In genomic region chr10:72490951-72491350, GRCh38 we compare ENCODE assay signal across 27 cellular contexts.
DNase-seq lines count a peak whose midpoint lies in the region; ATAC-seq and TF ChIP-seq lines count a peak whose summit lies in the region.
"Had no signal": no experiment of that assay in that cellular context is flagged by ENCODE, and none has a peak within 500 bp of the region (broad histone marks: within the 10 kb centered on the region; RNA-seq: fewer than 3 reads in every experiment).

No MANE protein-coding gene starts in this region.

- H3K4me3 ChIP-seq in NB4 (ENCODE audit: low read depth, low read length) (no peak overlapping the region), choroid plexus epithelial cell (ENCODE audit: low read depth, low read length) (no peak overlapping the region), spleen (no peak overlapping the region)
- H3K4me3 ChIP-seq: body of pancreas, coronary artery, gastroesophageal sphincter, MG63, mucosa of descending colon, sigmoid colon, SJSA1, upper lobe of right lung had no signal

- no peaks in the 10 kb centered on the region for H3K27me3 ChIP-seq in spleen (replicated peaks in 1 of 7)
- H3K27me3 ChIP-seq: body of pancreas, gastroesophageal sphincter, MG63, sigmoid colon, SJSA1, upper lobe of right lung had no signal

- no peak for ATAC-seq in GM18498 (IDR thresholded peaks at IDR 0.05; ENCODE audit: unreplicated experiment)
- no peak for ATAC-seq in activated naive CD8-positive, alpha-beta T cell treated with anti-CD3 and anti-CD28 coated beads, Interleukin-2, amount 50 U/mL, for 24 hours
- ATAC-seq: body of pancreas, gastroesophageal sphincter, mucosa of descending colon, upper lobe of right lung had no signal

- peaks cover 0 to under 1% (median 0%) of the 10 kb centered on the region in 6 donors for H3K4me1 ChIP-seq in spleen
- H3K4me1 ChIP-seq: body of pancreas, gastroesophageal sphincter, sigmoid colon, SJSA1, upper lobe of right lung had no signal

- no peaks in the 10 kb centered on the region for H3K9me3 ChIP-seq in spleen
- H3K9me3 ChIP-seq: body of pancreas, gastroesophageal sphincter, MG63, mucosa of descending colon, sigmoid colon, SJSA1, upper lobe of right lung had no signal

- DNase-seq in CD14-positive monocyte (ENCODE audit: low spot score), result no peak
- DNase-seq in NB4 (ENCODE audit: low read depth), result peak; percentile 81
- peak; percentile 56 for DNase-seq in choroid plexus epithelial cell (ENCODE audit: low read depth)
- DNase-seq in mesothelial cell of epicardium (ENCODE audit: low spot score in 2 of 2, unreplicated experiment in 2 of 2), result no peak
- DNase-seq in spleen, result no peak
- DNase-seq in effector CD8-positive, alpha-beta T cell (lab: John Stamatoyannopoulos, UW), result no peak
- no peak for DNase-seq in activated naive CD8-positive, alpha-beta T cell treated with anti-CD3 and anti-CD28 coated beads, Interleukin-2, amount 50 U/mL, for 24 hours
- DNase-seq: activated CD4-positive, alpha-beta T cell treated with anti-CD3 and anti-CD28 coated beads, Interleukin-2, amount 50 U/mL, for 1 hour; body of pancreas; CD4-positive, alpha-beta memory T cell; DMS153; hypothalamus; MG63; mucosa of descending colon; NCI-H1930; NCI-H2227 treated with DMSO at 0.1 percent for 48 hours; NCI-H774; sigmoid colon; upper lobe of right lung had no signal

- H3K27me3 Mint-ChIP-seq in CD14-positive monocyte (ENCODE audit: low read depth in 3 of 3) (peaks cover 0 to 4% (median 3%) of the 10 kb centered on the region in 3 donors), mesothelial cell of epicardium (ENCODE audit: low read depth) (no peaks in the 10 kb centered on the region)
- H3K27me3 Mint-ChIP-seq in activated naive CD8-positive, alpha-beta T cell treated with anti-CD3 and anti-CD28 coated beads, Interleukin-2, amount 50 U/mL, for 24 hours, result no peaks in the 10 kb centered on the region
- H3K27me3 Mint-ChIP-seq: activated naive CD8-positive, alpha-beta T cell; CD4-positive, alpha-beta memory T cell had no signal

- H3K4me3 Mint-ChIP-seq in CD14-positive monocyte (peak overlapping the region; percentile 31 to 75), mesothelial cell of epicardium (no peak overlapping the region)
- no peak overlapping the region for H3K4me3 Mint-ChIP-seq in activated naive CD8-positive, alpha-beta T cell treated with anti-CD3 and anti-CD28 coated beads, Interleukin-2, amount 50 U/mL, for 24 hours
- H3K4me3 Mint-ChIP-seq: activated naive CD8-positive, alpha-beta T cell; activated T-helper 1 cell treated with anti-CD3 and anti-CD28 coated beads, Interleukin-12 subunit alpha, Interleukin-12 subunit beta, Interleukin-2, Interleukin-4 antibody, amounts not matched to agents 30 ng/mL and 10 ng/mL and 1 ng/mL, durations not matched to agents 14 hours and 24 hours and 36 hours; CD4-positive, alpha-beta memory T cell; T-helper 1 cell treated with Interleukin-12 subunit alpha and Interleukin-12 subunit beta and Interleukin-4 antibody, amounts not matched to agents 30 μg/mL and 1 μg/mL, for 36 hours had no signal

- intact Hi-C loops in CD14-positive monocyte (cut with micrococcal nuclease) (no loop called here), spleen (cut with DNase I; ENCODE audit: low total_unique reads) (no loop called here)

- H3K36me3 Mint-ChIP-seq in CD14-positive monocyte (peaks cover 21 to 23% of the 10 kb centered on the region in 2 donors), mesothelial cell of epicardium (peaks cover 2% of the 10 kb centered on the region)
- peaks cover 1% of the 10 kb centered on the region for H3K36me3 Mint-ChIP-seq in activated naive CD8-positive, alpha-beta T cell treated with anti-CD3 and anti-CD28 coated beads, Interleukin-2, amount 50 U/mL, for 24 hours (ENCODE audit: low read depth)

- 70 to 88% (median 71%) methylated on average over 4 of the region's 4 CpGs for WGBS in spleen, 5 donors

- H3K9me3 Mint-ChIP-seq in CD14-positive monocyte, result no peaks in the 10 kb centered on the region
- no peaks in the 10 kb centered on the region for H3K9me3 Mint-ChIP-seq in mesothelial cell of epicardium
- H3K9me3 Mint-ChIP-seq in activated naive CD8-positive, alpha-beta T cell treated with anti-CD3 and anti-CD28 coated beads, Interleukin-2, amount 50 U/mL, for 24 hours, result no peaks in the 10 kb centered on the region
- H3K9me3 Mint-ChIP-seq: activated T-helper 1 cell treated with anti-CD3 and anti-CD28 coated beads, Interleukin-12 subunit alpha, Interleukin-12 subunit beta, Interleukin-2, Interleukin-4 antibody, amounts not matched to agents 30 ng/mL and 10 ng/mL and 1 ng/mL, durations not matched to agents 14 hours and 24 hours and 36 hours; CD4-positive, alpha-beta memory T cell; T-helper 1 cell treated with Interleukin-12 subunit alpha and Interleukin-12 subunit beta and Interleukin-4 antibody, amounts not matched to agents 30 μg/mL and 1 μg/mL, for 36 hours had no signal

- H3K27ac Mint-ChIP-seq in CD14-positive monocyte (peak overlapping the region; percentile 55 to 90 (median 79)), mesothelial cell of epicardium (peak overlapping the region; percentile 40)
- no peak overlapping the region for H3K27ac Mint-ChIP-seq in activated naive CD8-positive, alpha-beta T cell treated with anti-CD3 and anti-CD28 coated beads, Interleukin-2, amount 50 U/mL, for 24 hours
- H3K27ac Mint-ChIP-seq: activated naive CD8-positive, alpha-beta T cell; activated T-helper 1 cell treated with anti-CD3 and anti-CD28 coated beads, Interleukin-12 subunit alpha, Interleukin-12 subunit beta, Interleukin-2, Interleukin-4 antibody, amounts not matched to agents 30 ng/mL and 10 ng/mL and 1 ng/mL, durations not matched to agents 14 hours and 24 hours and 36 hours; CD4-positive, alpha-beta memory T cell; T-helper 1 cell treated with Interleukin-12 subunit alpha and Interleukin-12 subunit beta and Interleukin-4 antibody, amounts not matched to agents 30 μg/mL and 1 μg/mL, for 36 hours had no signal

- no peak overlapping the region for H3K27ac ChIP-seq in spleen
- H3K27ac ChIP-seq: body of pancreas, coronary artery, gastroesophageal sphincter, sigmoid colon, SJSA1, upper lobe of right lung, VCaP had no signal

- TF ChIP-seq POLR2A in NB4 (IDR thresholded peaks at IDR 0.05; ENCODE audit: extremely low read depth, insufficient read length) (no peak), spleen (IDR thresholded peaks at IDR 0.05) (no peak)

- no peak for TF ChIP-seq CTCF in CD14-positive monocyte (IDR thresholded peaks at IDR 0.05)
- no peak for TF ChIP-seq CTCF in NB4 (IDR thresholded peaks at IDR 0.05; ENCODE audit: low read depth, low read length)
- no peak for TF ChIP-seq CTCF in choroid plexus epithelial cell (conservative IDR thresholded peaks at IDR 0.05; ENCODE audit: low read depth, low read length)
- no peak for TF ChIP-seq CTCF in mesothelial cell of epicardium (IDR thresholded peaks at IDR 0.05; ENCODE audit: unreplicated experiment)
- TF ChIP-seq CTCF in spleen (IDR thresholded peaks at IDR 0.05 in 8 of 11, conservative IDR thresholded peaks at IDR 0.05 in 3 of 11), result no peak

- H3K36me3 ChIP-seq in spleen, result peaks cover 0 to 13% (median 0%) of the 10 kb centered on the region in 6 donors
- H3K36me3 ChIP-seq: gastroesophageal sphincter, MG63, sigmoid colon, upper lobe of right lung had no signal

- peaks cover 30% of the 10 kb centered on the region for H3K4me1 Mint-ChIP-seq in CD14-positive monocyte
- H3K4me1 Mint-ChIP-seq in mesothelial cell of epicardium, result peaks cover 15% of the 10 kb centered on the region
- H3K4me1 Mint-ChIP-seq in activated naive CD8-positive, alpha-beta T cell treated with anti-CD3 and anti-CD28 coated beads, Interleukin-2, amount 50 U/mL, for 24 hours, result no peaks in the 10 kb centered on the region
- H3K4me1 Mint-ChIP-seq: CD4-positive, alpha-beta memory T cell had no signal

Comparison
In these comparisons a context has a peak if more than half of its experiments do, and no peak if none do; other contexts are left out.
1. DNase-seq: peak in NB4 (single experiment) and choroid plexus epithelial cell (single experiment); none in CD14-positive monocyte (single experiment), mesothelial cell of epicardium (0 of 2), spleen (single experiment), effector CD8-positive, alpha-beta T cell (single experiment) and activated naive CD8-positive, alpha-beta T cell treated with anti-CD3 and anti-CD28 coated beads, Interleukin-2, amount 50 U/mL, for 24 hours (single experiment).
2. H3K4me3 Mint-ChIP-seq: peak in CD14-positive monocyte (2 of 2); none in mesothelial cell of epicardium (single experiment) and activated naive CD8-positive, alpha-beta T cell treated with anti-CD3 and anti-CD28 coated beads, Interleukin-2, amount 50 U/mL, for 24 hours (single experiment).